ENCODE assay signal across 1 cellular context in genomic region chr7:67226340-67226907, GRCh38.
A peak's percentile ranks its signal among the peaks of the same experiment; 100 is the strongest.
TF ChIP-seq lines count a peak whose summit lies in the region.
"Not testable (repeated sequence)": the region's sequence is repeated elsewhere in the genome, so short reads cannot be mapped to it uniquely, and the experiment has no call there.

No MANE protein-coding gene starts in this region.

TF ChIP-seq in K562, 482 proteins besides CTCF, POLR2A, EP300 and RAD21 (continued from another document):
- TF ChIP-seq ZNF318 (IDR thresholded peaks at IDR 0.05; ENCODE audit: borderline replicate concordance in 1 of 2, low read depth in 1 of 2) (peak in 1 of 2 experiments; percentile 88; a peak in 2 of 4 replicates), NR2C1 (tag; IDR thresholded peaks at IDR 0.05) (0 out of 2 replicates have a peak, but pooled peaks have one; percentile 11), HDAC1 (IDR thresholded peaks at IDR 0.05) (peak in 1 of 2 experiments; percentile 42; a peak in 1 of 4 replicates), ATF7 (IDR thresholded peaks at IDR 0.05) (peak; percentile 99)
- not testable (repeated sequence) for TF ChIP-seq NR2C1 (IDR thresholded peaks at IDR 0.05)
